17 cellular contexts compared by ENCODE assay signal in the genomic region with DNA sequence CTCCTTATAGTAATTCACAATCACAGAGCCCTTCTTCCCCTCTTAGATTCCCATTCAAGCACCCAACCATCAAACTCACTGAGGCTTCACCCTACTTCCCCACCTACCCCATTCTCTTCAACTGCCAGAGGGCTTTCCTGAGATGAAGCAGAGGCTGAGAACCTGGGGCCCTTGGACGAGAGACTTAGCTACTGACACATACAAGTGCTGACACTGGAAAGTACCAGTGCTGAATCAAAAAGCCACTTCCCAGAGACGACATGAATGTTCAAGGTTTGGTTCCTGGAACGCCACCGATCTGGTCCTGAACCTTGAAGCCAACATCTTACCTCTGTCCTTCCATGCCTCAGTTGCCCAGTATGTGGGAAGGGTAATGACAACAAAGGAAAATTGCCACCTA. TPM values are rescaled to one million over a fixed set of nuclear protein-coding genes. Genes with fewer than 3 reads are reported as not detected.
DNase-seq lines count a peak whose midpoint lies in the region; ATAC-seq and TF ChIP-seq lines count a peak whose summit lies in the region.
"Had no signal": no experiment of that assay in that cellular context is flagged by ENCODE, and none has a peak within 500 bp of the region (broad histone marks: within the 10 kb centered on the region; RNA-seq: fewer than 3 reads in every experiment).

No MANE protein-coding gene starts in this region.

- DNase-seq in stimulated activated naive CD4-positive, alpha-beta T cell treated with Interleukin-2 at 50 U/mL for 16 hours (lab: John Stamatoyannopoulos, UW): peak; percentile 27
- no peak for DNase-seq in stimulated activated naive CD4-positive, alpha-beta T cell (lab: John Stamatoyannopoulos, UW)
- DNase-seq in activated CD4-positive, alpha-beta memory T cell treated with anti-CD3 and anti-CD28 coated beads for 36 hours: peak; percentile 83
- DNase-seq in naive B cell (no peak), ACHN (no peak), SKM-1 (lab: John Stamatoyannopoulos, UW; ENCODE audit: unreplicated experiment) (no peak), SK-N-SH (no peak)
- DNase-seq: DND-41, H9, lower lobe of right lung, NCI-H526 treated with DMSO at 0.1 percent for 48 hours, SHP77 had no signal

- H3K27me3 Mint-ChIP-seq in activated CD4-positive, alpha-beta memory T cell treated with anti-CD3 and anti-CD28 coated beads for 36 hours: no peaks in the 10 kb centered on the region
- H3K27me3 Mint-ChIP-seq in naive B cell: no peaks in the 10 kb centered on the region

- no peak overlapping the region for H3K4me2 ChIP-seq in SK-N-SH
- H3K4me2 ChIP-seq: hepatocyte, smooth muscle cell had no signal

- H3K36me3 ChIP-seq in SK-N-SH (replicated peaks in 1 of 2; ENCODE audit: control insufficient read depth in 1 of 2, insufficient read depth in 2 of 2, low read length in 1 of 2): no peaks in the 10 kb centered on the region
- H3K36me3 ChIP-seq: lower lobe of right lung, neutrophil had no signal

- no peaks in the 10 kb centered on the region for H3K9me3 ChIP-seq in SK-N-SH
- H3K9me3 ChIP-seq: lower lobe of right lung, neutrophil had no signal

- WGBS in SK-N-SH (ENCODE audit: low lambda C conversion rate): 67% methylated on average over 4 of the region's 4 CpGs

- H4K20me1 ChIP-seq in SK-N-SH (ENCODE audit: insufficient read depth): no peaks in the 10 kb centered on the region

- intact Hi-C loops in activated CD4-positive, alpha-beta memory T cell treated with anti-CD3 and anti-CD28 coated beads for 36 hours (cut with micrococcal nuclease): loop anchor here (2.0 to 5.0 kb wide), 6 partner anchors 14 to 721 kb away; a partner anchor contains a TSS

- no peak overlapping the region for H3K4me3 ChIP-seq in SK-N-SH (ENCODE audit: low read depth in 2 of 2, low read length in 1 of 2)
- H3K4me3 ChIP-seq: hepatocyte, lower lobe of right lung, smooth muscle cell had no signal

- no peaks in the 10 kb centered on the region for H3K79me2 ChIP-seq in SK-N-SH (ENCODE audit: insufficient read depth)
- H3K79me2 ChIP-seq: hepatocyte had no signal

- ATAC-seq in naive B cell (ENCODE audit: low read depth in 2 of 2): no peak
- no peak for ATAC-seq in HG03045 (IDR thresholded peaks at IDR 0.05; ENCODE audit: unreplicated experiment)
- ATAC-seq: esophagus mucosa, lower lobe of right lung had no signal

- TF ChIP-seq EP300 in SK-N-SH (IDR thresholded peaks at IDR 0.05; ENCODE audit: borderline replicate concordance in 1 of 2, low read depth in 1 of 2, low read length in 1 of 2): no peak

- peak overlapping the region; percentile 96 for H3K27ac Mint-ChIP-seq in activated CD4-positive, alpha-beta memory T cell treated with anti-CD3 and anti-CD28 coated beads for 36 hours
- H3K27ac Mint-ChIP-seq in naive B cell: peak overlapping the region in 5 of 6 donors; percentile 18 to 93 (median 84)
- H3K27ac Mint-ChIP-seq: H9 had no signal

- H2AFZ ChIP-seq in SK-N-SH (ENCODE audit: low read depth): no peak overlapping the region
- H2AFZ ChIP-seq: hepatocyte had no signal

- TF ChIP-seq RAD21 in SK-N-SH (IDR thresholded peaks at IDR 0.05; ENCODE audit: low read length): no peak

- no peaks in the 10 kb centered on the region for H3K27me3 ChIP-seq in SK-N-SH (ENCODE audit: insufficient read depth)
- H3K27me3 ChIP-seq: hepatocyte, neutrophil had no signal

- no peak overlapping the region for H3K9ac ChIP-seq in SK-N-SH

- CTCF ChIA-PET in activated CD4-positive, alpha-beta memory T cell treated with anti-CD3 and anti-CD28 coated beads for 36 hours (lab: Charles Lee): interaction anchor here (0.8 to 5.3 kb wide), 10 partner anchors 10 to 383 kb away, joined by 3 to 57 read pairs (median 4); no protein-coding TSS in a partner anchor
- CTCF ChIA-PET in SK-N-SH (lab: Yijun Ruan, JAX): no interaction called here

- no peak for TF ChIP-seq CTCF in SK-N-SH (IDR thresholded peaks at IDR 0.05)

- no peaks in the 10 kb centered on the region for H3K9me3 Mint-ChIP-seq in activated CD4-positive, alpha-beta memory T cell treated with anti-CD3 and anti-CD28 coated beads for 36 hours
- H3K9me3 Mint-ChIP-seq in naive B cell: no peaks in the 10 kb centered on the region

- no peaks in the 10 kb centered on the region; a peak in 1 of 4 replicates for H3K4me1 ChIP-seq in SK-N-SH (ENCODE audit: control insufficient read depth in 1 of 2, insufficient read depth in 2 of 2, low read depth in 1 of 2, low read length in 1 of 2)

- H3K4me1 Mint-ChIP-seq in activated CD4-positive, alpha-beta memory T cell treated with anti-CD3 and anti-CD28 coated beads for 36 hours (ENCODE audit: low read depth): peaks cover 82% of the 10 kb centered on the region
- H3K4me1 Mint-ChIP-seq in naive B cell: peaks cover 55 to 75% (median 67%) of the 10 kb centered on the region in 3 donors

- peak overlapping the region; percentile 70 for H3K4me3 Mint-ChIP-seq in activated CD4-positive, alpha-beta memory T cell treated with anti-CD3 and anti-CD28 coated beads for 36 hours
- peak overlapping the region in 6 of 8 donors; percentile 36 to 81 (median 60) for H3K4me3 Mint-ChIP-seq in naive B cell
- H3K4me3 Mint-ChIP-seq: H9 had no signal

- H3F3A ChIP-seq in SK-N-SH (replicated peaks; ENCODE audit: insufficient read depth): no peaks in the 10 kb centered on the region

- H3K27ac ChIP-seq in SK-N-SH (ENCODE audit: low read depth in 2 of 2, low read length in 1 of 2): no peak overlapping the region
- H3K27ac ChIP-seq: hepatocyte, lower lobe of right lung, neutrophil had no signal

- peaks cover 8% of the 10 kb centered on the region for H3K36me3 Mint-ChIP-seq in activated CD4-positive, alpha-beta memory T cell treated with anti-CD3 and anti-CD28 coated beads for 36 hours
- no peaks in the 10 kb centered on the region for H3K36me3 Mint-ChIP-seq in naive B cell

- POLR2A ChIA-PET in activated CD4-positive, alpha-beta memory T cell treated with anti-CD3 and anti-CD28 coated beads for 36 hours (lab: Charles Lee): interaction anchor here (1.0 to 9.5 kb wide), 9 partner anchors 9 to 730 kb away, joined by 4 to 151 read pairs (median 7); a partner anchor contains a TSS
- POLR2A ChIA-PET in SK-N-SH (lab: Yijun Ruan, JAX): no interaction called here

- in situ Hi-C loops in ACHN (cut with HindIII; ENCODE audit: low pct_ligation_motif_present, low pct_unique_long_range_greater_than_20kb, low sequenced_read_pairs): no loop called here

- no peaks in the 10 kb centered on the region for H3K9me2 ChIP-seq in SK-N-SH

TF ChIP-seq in SK-N-SH, 30 proteins besides CTCF, POLR2A, EP300 and RAD21:
- TF ChIP-seq NFIC (IDR thresholded peaks at IDR 0.05; ENCODE audit: borderline replicate concordance) (no peak), TEAD4 (IDR thresholded peaks at IDR 0.05; ENCODE audit: borderline replicate concordance, insufficient read depth) (no peak), TCF12 (IDR thresholded peaks at IDR 0.05) (no peak), RCOR1 (IDR thresholded peaks at IDR 0.05; ENCODE audit: low read length) (no peak), FOXJ3 (CRISPR knock-in tag; IDR thresholded peaks at IDR 0.05) (no peak), CHD2 (IDR thresholded peaks at IDR 0.05; ENCODE audit: low read length, partially characterized antibody) (no peak), EZH2phosphoT487 (IDR thresholded peaks at IDR 0.05; ENCODE audit: borderline replicate concordance, low read depth) (no peak), SIN3A (IDR thresholded peaks at IDR 0.05; ENCODE audit: borderline replicate concordance, low read depth, low read length) (no peak), TAF1 (IDR thresholded peaks at IDR 0.05; ENCODE audit: borderline replicate concordance, low read depth, low read length) (no peak), GABPA (IDR thresholded peaks at IDR 0.05; ENCODE audit: low read depth) (no peak)
- TF ChIP-seq, protein P1, sequence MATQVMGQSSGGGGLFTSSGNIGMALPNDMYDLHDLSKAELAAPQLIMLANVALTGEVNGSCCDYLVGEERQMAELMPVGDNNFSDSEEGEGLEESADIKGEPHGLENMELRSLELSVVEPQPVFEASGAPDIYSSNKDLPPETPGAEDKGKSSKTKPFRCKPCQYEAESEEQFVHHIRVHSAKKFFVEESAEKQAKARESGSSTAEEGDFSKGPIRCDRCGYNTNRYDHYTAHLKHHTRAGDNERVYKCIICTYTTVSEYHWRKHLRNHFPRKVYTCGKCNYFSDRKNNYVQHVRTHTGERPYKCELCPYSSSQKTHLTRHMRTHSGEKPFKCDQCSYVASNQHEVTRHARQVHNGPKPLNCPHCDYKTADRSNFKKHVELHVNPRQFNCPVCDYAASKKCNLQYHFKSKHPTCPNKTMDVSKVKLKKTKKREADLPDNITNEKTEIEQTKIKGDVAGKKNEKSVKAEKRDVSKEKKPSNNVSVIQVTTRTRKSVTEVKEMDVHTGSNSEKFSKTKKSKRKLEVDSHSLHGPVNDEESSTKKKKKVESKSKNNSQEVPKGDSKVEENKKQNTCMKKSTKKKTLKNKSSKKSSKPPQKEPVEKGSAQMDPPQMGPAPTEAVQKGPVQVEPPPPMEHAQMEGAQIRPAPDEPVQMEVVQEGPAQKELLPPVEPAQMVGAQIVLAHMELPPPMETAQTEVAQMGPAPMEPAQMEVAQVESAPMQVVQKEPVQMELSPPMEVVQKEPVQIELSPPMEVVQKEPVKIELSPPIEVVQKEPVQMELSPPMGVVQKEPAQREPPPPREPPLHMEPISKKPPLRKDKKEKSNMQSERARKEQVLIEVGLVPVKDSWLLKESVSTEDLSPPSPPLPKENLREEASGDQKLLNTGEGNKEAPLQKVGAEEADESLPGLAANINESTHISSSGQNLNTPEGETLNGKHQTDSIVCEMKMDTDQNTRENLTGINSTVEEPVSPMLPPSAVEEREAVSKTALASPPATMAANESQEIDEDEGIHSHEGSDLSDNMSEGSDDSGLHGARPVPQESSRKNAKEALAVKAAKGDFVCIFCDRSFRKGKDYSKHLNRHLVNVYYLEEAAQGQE (IDR thresholded peaks at IDR 0.05; ENCODE audit: low read depth, low read length): no peak
- TF ChIP-seq, protein P2, sequence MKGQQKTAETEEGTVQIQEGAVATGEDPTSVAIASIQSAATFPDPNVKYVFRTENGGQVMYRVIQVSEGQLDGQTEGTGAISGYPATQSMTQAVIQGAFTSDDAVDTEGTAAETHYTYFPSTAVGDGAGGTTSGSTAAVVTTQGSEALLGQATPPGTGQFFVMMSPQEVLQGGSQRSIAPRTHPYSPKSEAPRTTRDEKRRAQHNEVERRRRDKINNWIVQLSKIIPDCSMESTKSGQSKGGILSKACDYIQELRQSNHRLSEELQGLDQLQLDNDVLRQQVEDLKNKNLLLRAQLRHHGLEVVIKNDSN (IDR thresholded peaks at IDR 0.05; ENCODE audit: borderline replicate concordance, low read depth): no peak

RNA-seq across cellular contexts. Expression of a gene that starts 16.6 kb away (rescaled TPM):
- 100 to 1,000 TPM; 292 to 294 TPM for total RNA-seq in activated CD4-positive, alpha-beta memory T cell treated with anti-CD3 and anti-CD28 coated beads for 36 hours
- polyA plus RNA-seq in naive B cell (ENCODE audit: low read depth in 6 of 6) (10 to 100 TPM; 30.7 to 44.6 (median 37.2) TPM), SK-N-SH (2012; rRNA removed) (17.7 and 19.8 TPM in 2 replicates)
- 33.1 and 48.0 TPM in 2 replicates for polyA plus RNA-seq in SK-N-SH (2012; cell fraction: cytosol; rRNA removed)
- 3.8 and 6.7 TPM in 2 replicates for polyA plus RNA-seq in SK-N-SH (2012; cell fraction: nucleus; rRNA removed)

Comparison
In these comparisons a context has a peak if more than half of its experiments do, and no peak if none do; other contexts are left out.
1. DNase-seq: peak in stimulated activated naive CD4-positive, alpha-beta T cell treated with Interleukin-2 at 50 U/mL for 16 hours (single experiment) and activated CD4-positive, alpha-beta memory T cell treated with anti-CD3 and anti-CD28 coated beads for 36 hours (single experiment); none in stimulated activated naive CD4-positive, alpha-beta T cell (0 of 6), naive B cell (single experiment), ACHN (single experiment), SKM-1 (single experiment) and SK-N-SH (single experiment).